1 cellular context compared by ENCODE assay signal in the genomic region with DNA sequence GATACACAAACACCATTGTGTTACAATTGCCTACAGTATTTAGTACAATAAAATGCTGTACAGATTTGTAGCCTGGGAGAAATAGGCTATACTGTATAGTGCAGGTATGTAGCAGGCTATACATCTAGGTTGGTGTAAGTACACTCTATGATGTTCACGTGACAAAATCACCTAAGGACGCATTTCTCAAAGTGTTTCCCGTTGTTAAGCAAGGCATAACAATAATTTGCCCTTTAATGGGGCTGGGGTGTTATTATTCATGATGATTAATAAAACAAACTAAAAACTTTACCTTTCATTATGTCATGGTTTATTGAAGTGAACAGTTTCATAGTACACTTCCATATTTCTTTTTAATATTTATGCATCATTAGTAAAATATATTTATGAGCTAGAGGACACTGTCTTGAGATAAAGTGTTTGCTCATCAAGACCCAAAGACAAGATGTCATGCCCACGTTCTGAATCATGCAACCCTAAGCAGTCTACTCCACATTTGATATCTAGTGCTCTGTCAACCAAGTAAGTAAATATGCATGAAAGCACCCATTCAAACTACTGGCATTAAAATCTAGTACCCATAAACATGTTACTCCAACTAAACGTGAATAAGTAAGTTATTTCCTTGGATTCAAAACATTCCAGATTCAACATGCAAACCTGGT.
TF ChIP-seq lines count a peak whose summit lies in the region.

No MANE protein-coding gene starts in this region.

TF ChIP-seq in IMR-90, 13 proteins besides CTCF, POLR2A, EP300 and RAD21:
- TF ChIP-seq RFX5 (IDR thresholded peaks at IDR 0.05; ENCODE audit: low read depth, low read length) (no peak), BHLHE40 (IDR thresholded peaks at IDR 0.05; ENCODE audit: low read depth, low read length) (no peak), USF2 (IDR thresholded peaks at IDR 0.05; ENCODE audit: low read depth, low read length) (no peak), FOS (IDR thresholded peaks at IDR 0.05; ENCODE audit: low read depth, low read length) (no peak)
- TF ChIP-seq, protein P1, sequence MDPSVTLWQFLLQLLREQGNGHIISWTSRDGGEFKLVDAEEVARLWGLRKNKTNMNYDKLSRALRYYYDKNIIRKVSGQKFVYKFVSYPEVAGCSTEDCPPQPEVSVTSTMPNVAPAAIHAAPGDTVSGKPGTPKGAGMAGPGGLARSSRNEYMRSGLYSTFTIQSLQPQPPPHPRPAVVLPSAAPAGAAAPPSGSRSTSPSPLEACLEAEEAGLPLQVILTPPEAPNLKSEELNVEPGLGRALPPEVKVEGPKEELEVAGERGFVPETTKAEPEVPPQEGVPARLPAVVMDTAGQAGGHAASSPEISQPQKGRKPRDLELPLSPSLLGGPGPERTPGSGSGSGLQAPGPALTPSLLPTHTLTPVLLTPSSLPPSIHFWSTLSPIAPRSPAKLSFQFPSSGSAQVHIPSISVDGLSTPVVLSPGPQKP (IDR thresholded peaks at IDR 0.05; ENCODE audit: borderline replicate concordance, low read depth, low read length) = no peak
